ENCODE assay signal across 12 cellular contexts in the genomic region with DNA sequence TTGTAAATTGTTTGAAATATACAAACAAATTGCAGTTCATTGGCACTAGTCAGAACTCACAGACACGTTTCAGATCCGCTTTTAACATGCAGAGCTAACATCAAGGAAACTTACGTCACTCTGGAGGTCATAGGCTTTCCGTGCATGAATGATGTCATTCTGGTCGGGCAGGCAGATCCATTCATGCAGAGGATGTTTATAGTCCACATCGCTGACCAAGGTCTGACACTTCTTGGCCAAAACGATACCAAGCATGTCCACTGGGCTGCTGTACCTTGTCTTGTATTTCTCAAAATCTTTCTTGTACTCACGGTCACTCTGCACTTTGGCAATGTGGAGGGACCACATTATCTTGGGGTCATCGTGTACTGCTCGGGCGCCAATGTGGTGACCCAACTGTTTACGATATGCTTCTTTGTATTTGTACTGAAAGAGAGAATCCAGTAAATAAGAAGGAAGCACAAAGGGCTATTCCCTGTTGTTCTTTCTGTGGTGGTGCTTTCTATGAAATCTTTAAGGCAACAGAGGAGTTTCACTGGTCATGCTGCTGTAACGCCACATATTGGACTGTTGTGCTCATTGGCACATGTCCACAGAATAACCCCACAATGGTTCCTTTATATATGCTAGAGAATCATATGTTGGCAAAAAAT.
DNase-seq lines count a peak whose midpoint lies in the region; ATAC-seq and TF ChIP-seq lines count a peak whose summit lies in the region.
"Had no signal": no experiment of that assay in that cellular context is flagged by ENCODE, and none has a peak within 500 bp of the region (broad histone marks: within the 10 kb centered on the region; RNA-seq: fewer than 3 reads in every experiment).

No MANE protein-coding gene starts in this region.

- no peak overlapping the region for H3K4me2 ChIP-seq in PC-3 (ENCODE audit: low read length)

- no peak overlapping the region for H3K4me3 ChIP-seq in NB4 (ENCODE audit: low read depth, low read length)
- no peak overlapping the region for H3K4me3 ChIP-seq in brain microvascular endothelial cell (ENCODE audit: low read depth, low read length)
- no peak overlapping the region for H3K4me3 ChIP-seq in PC-3 (ENCODE audit: low read length)
- H3K4me3 ChIP-seq: cardiac muscle cell had no signal

- peaks cover 12% of the 10 kb centered on the region for H3K4me1 Mint-ChIP-seq in CD4-positive, alpha-beta T cell (ENCODE audit: low read depth)

- no peaks in the 10 kb centered on the region for H3K36me3 ChIP-seq in brain microvascular endothelial cell (replicated peaks)
- no peaks in the 10 kb centered on the region for H3K36me3 ChIP-seq in PC-3 (ENCODE audit: low read depth, low read length)
- H3K36me3 ChIP-seq: cardiac muscle cell had no signal

- H3K79me2 ChIP-seq in PC-3 (ENCODE audit: low read length): no peaks in the 10 kb centered on the region

- CTCF ChIA-PET in CD4-positive, alpha-beta T cell (lab: Charles Lee): no interaction called here
- CTCF ChIA-PET in PC-3 (lab: Charles Lee): no interaction called here

- H3K36me3 Mint-ChIP-seq in CD4-positive, alpha-beta T cell (ENCODE audit: low read depth): no peaks in the 10 kb centered on the region

- H3K27ac ChIP-seq in brain microvascular endothelial cell: no peak overlapping the region
- no peak overlapping the region for H3K27ac ChIP-seq in CD4-positive, alpha-beta T cell (ENCODE audit: low read depth, low read length)
- no peak overlapping the region for H3K27ac ChIP-seq in PC-3 (ENCODE audit: low read length)
- H3K27ac ChIP-seq: cardiac muscle cell had no signal

- BruUV-seq in PC-3 (replicated peaks; lab: Mats Ljungman, UMichigan): no TSS peak

- no peaks in the 10 kb centered on the region for H3F3A ChIP-seq in PC-3 (ENCODE audit: low read length, unreplicated experiment)

- H3K9ac ChIP-seq in PC-3 (ENCODE audit: low read length): no peak overlapping the region

- intact Hi-C loops in CD4-positive, alpha-beta T cell (cut with DNase I, micrococcal nuclease): loop anchor here (10.0 kb wide), 2 partner anchors 185 to 385 kb away; no protein-coding TSS in a partner anchor
- intact Hi-C loops in PC-3 (cut with micrococcal nuclease): no loop called here

- DNase-seq in ELR (ENCODE audit: low read depth) (peak; percentile 38), NB4 (ENCODE audit: low read depth) (peak; percentile 24), brain microvascular endothelial cell (peak; percentile 73), lung microvascular endothelial cell (ENCODE audit: low read depth in 2 of 2) (peak; percentile 99), PC-3 (no peak), NCI-H2029 treated with DMSO at 0.1 percent for 48 hours (lab: John Stamatoyannopoulos, UW) (no peak)
- no peak for DNase-seq in CD4-positive, alpha-beta T cell
- DNase-seq: activated CD4-positive, CD25-positive, alpha-beta regulatory T cell treated with anti-CD3 and anti-CD28 coated beads, Interleukin-2, amount 50 U/mL, for 72 hours; immature natural killer cell had no signal

- no peaks in the 10 kb centered on the region for H3K9me3 Mint-ChIP-seq in CD4-positive, alpha-beta T cell
- H3K9me3 Mint-ChIP-seq: IgD-negative memory B cell, immature natural killer cell had no signal

- no peak overlapping the region for H3K4me3 Mint-ChIP-seq in CD4-positive, alpha-beta T cell
- H3K4me3 Mint-ChIP-seq: IgD-negative memory B cell, immature natural killer cell had no signal

- no peaks in the 10 kb centered on the region for H3K27me3 Mint-ChIP-seq in CD4-positive, alpha-beta T cell
- H3K27me3 Mint-ChIP-seq: IgD-negative memory B cell had no signal

- H3K27ac Mint-ChIP-seq in CD4-positive, alpha-beta T cell: no peak overlapping the region
- H3K27ac Mint-ChIP-seq: immature natural killer cell had no signal

- no peaks in the 10 kb centered on the region for H3K9me3 ChIP-seq in CD4-positive, alpha-beta T cell (ENCODE audit: control insufficient read depth, low read length)
- no peaks in the 10 kb centered on the region for H3K9me3 ChIP-seq in PC-3 (ENCODE audit: low read length)

- in situ Hi-C loops in brain microvascular endothelial cell (cut with HindIII; ENCODE audit: low pct_ligation_motif_present, low sequenced_read_pairs): no loop called here

- no peaks in the 10 kb centered on the region; the same call in 1 of the 2 replicates for H4K20me1 ChIP-seq in PC-3 (ENCODE audit: low read length)

- H3K27me3 ChIP-seq in brain microvascular endothelial cell (replicated peaks) (no peaks in the 10 kb centered on the region), PC-3 (ENCODE audit: low read length) (peaks cover 53% of the 10 kb centered on the region)
- no peaks in the 10 kb centered on the region for H3K27me3 ChIP-seq in CD4-positive, alpha-beta T cell (ENCODE audit: control insufficient read depth, insufficient read depth, low read length)
- H3K27me3 ChIP-seq: cardiac muscle cell had no signal

- TF ChIP-seq CTCF in NB4 (IDR thresholded peaks at IDR 0.05; ENCODE audit: low read depth, low read length) (no peak), brain microvascular endothelial cell (IDR thresholded peaks at IDR 0.05; ENCODE audit: low read depth, low read length, missing control alignments) (peak; percentile 52), PC-3 (conservative IDR thresholded peaks at IDR 0.05; ENCODE audit: low read depth, low read length) (no peak)
- no peak for TF ChIP-seq CTCF in CD4-positive, alpha-beta T cell (IDR thresholded peaks at IDR 0.05)

- no peaks in the 10 kb centered on the region for H3K9me2 ChIP-seq in PC-3 (replicated peaks; ENCODE audit: low read length)

- POLR2A ChIA-PET in CD4-positive, alpha-beta T cell (lab: Charles Lee): no interaction called here
- POLR2A ChIA-PET in PC-3 (lab: Charles Lee; ENCODE audit: unreplicated experiment): no interaction called here

- ATAC-seq in GM21717 (IDR thresholded peaks at IDR 0.05; ENCODE audit: unreplicated experiment) (no peak), PC-3 (no peak)
- no peak for ATAC-seq in CD4-positive, alpha-beta T cell (ENCODE audit: poor library complexity)

- H3K4me1 ChIP-seq in PC-3 (ENCODE audit: insufficient read depth, low read length): no peaks in the 10 kb centered on the region

- TF ChIP-seq POLR2A in NB4 (IDR thresholded peaks at IDR 0.05; ENCODE audit: extremely low read depth, insufficient read length): no peak

- no peak overlapping the region for H2AFZ ChIP-seq in PC-3 (ENCODE audit: low read length)

Comparison
In these comparisons a context has a peak if more than half of its experiments do, and no peak if none do; other contexts are left out.
1. DNase-seq: peak in ELR (single experiment), NB4 (single experiment), brain microvascular endothelial cell (single experiment) and lung microvascular endothelial cell (2 of 2); none in CD4-positive, alpha-beta T cell (0 of 10), PC-3 (single experiment) and NCI-H2029 treated with DMSO at 0.1 percent for 48 hours (single experiment).